ENCODE assay signal across 21 cellular contexts in the genomic region with DNA sequence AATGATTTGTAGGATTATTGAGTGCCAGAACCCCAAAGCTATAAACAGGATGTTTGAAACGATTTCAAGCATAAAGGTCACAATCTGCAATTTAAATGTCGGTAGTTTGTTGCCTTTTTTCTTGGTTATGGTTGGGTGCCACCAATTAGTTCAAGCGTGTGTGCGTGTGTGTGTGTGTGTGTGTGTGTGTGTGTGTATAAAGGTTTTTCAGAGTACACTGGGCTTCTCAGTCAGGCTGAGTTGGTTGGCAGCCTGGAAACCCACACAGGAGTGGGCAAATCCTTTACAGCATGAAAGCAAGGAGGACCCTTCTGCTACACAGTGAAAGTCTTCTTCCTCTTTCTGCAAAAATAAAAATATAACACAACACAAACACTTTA. TPM values are rescaled to one million over a fixed set of nuclear protein-coding genes. Genes with fewer than 3 reads are reported as not detected.
A peak's percentile ranks its signal among the peaks of the same experiment; 100 is the strongest.
DNase-seq lines count a peak whose midpoint lies in the region; ATAC-seq, FAIRE-seq and TF ChIP-seq lines count a peak whose summit lies in the region.
"Had no signal": no experiment of that assay in that cellular context is flagged by ENCODE, and none has a peak within 500 bp of the region (broad histone marks: within the 10 kb centered on the region; RNA-seq: fewer than 3 reads in every experiment).

No MANE protein-coding gene starts in this region.

- DNase-seq in GM23338 (ENCODE audit: low spot score) (no peak), K562 (ENCODE audit: extremely low read depth in 1 of 4, low spot score in 3 of 4) (no peak), thyroid gland (peak; percentile 56 to 76), NCI-H1417 treated with DMSO at 0.1 percent for 48 hours (lab: John Stamatoyannopoulos, UW) (no peak), medulla oblongata (ENCODE audit: extremely low spot score) (no peak)
- DNase-seq: BE2C, EL, GF-D8, H9, KG1, NCI-H1092 treated with DMSO at 0.1 percent for 48 hours, NCI-H146, NCI-H2029, Right ventricle myocardium superior had no signal

- no peak for TF ChIP-seq RAD21 in K562 (CRISPR knock-in tag; conservative IDR thresholded peaks at IDR 0.05 in 1 of 2, IDR thresholded peaks at IDR 0.05 in 1 of 2)

- no peak for TF ChIP-seq CTCF in GM23338 (conservative IDR thresholded peaks at IDR 0.05; ENCODE audit: low read depth in 2 of 2)
- TF ChIP-seq CTCF in K562 (IDR thresholded peaks at IDR 0.05 in 2 of 3, conservative IDR thresholded peaks at IDR 0.05 in 1 of 3; ENCODE audit: insufficient read depth in 2 of 3, low read depth in 1 of 3, low read length in 3 of 3), result no peak
- TF ChIP-seq CTCF in nephron (IDR thresholded peaks at IDR 0.05; ENCODE audit: unreplicated experiment in 3 of 3), result no peak
- TF ChIP-seq CTCF in thyroid gland (IDR thresholded peaks at IDR 0.05), result no peak

- H3K27me3 Mint-ChIP-seq in GM23338 (ENCODE audit: insufficient read depth, low read depth, poor library complexity), result peaks cover 6% of the 10 kb centered on the region
- peaks cover 11% of the 10 kb centered on the region for H3K27me3 Mint-ChIP-seq in nephron (ENCODE audit: low read depth)

- H3K4me2 ChIP-seq in GM23338 (peak overlapping the region; percentile 46), K562 (ENCODE audit: insufficient read depth, low read length) (no peak overlapping the region)

- H3K36me3 Mint-ChIP-seq in GM23338 (ENCODE audit: low read depth) (no peaks in the 10 kb centered on the region), nephron (ENCODE audit: low read depth) (no peaks in the 10 kb centered on the region)

- H3K79me2 ChIP-seq in GM23338 (replicated peaks; ENCODE audit: insufficient read depth) (no peaks in the 10 kb centered on the region), K562 (ENCODE audit: control insufficient read depth, insufficient read depth, low read length) (no peaks in the 10 kb centered on the region)

- no peak for TF ChIP-seq POLR2A in K562 (conservative IDR thresholded peaks at IDR 0.05)
- no peak for TF ChIP-seq POLR2A in thyroid gland (IDR thresholded peaks at IDR 0.05)

- H3K27me3 ChIP-seq in GM23338 (ENCODE audit: insufficient read depth) (no peaks in the 10 kb centered on the region), K562 (ENCODE audit: control insufficient read depth in 2 of 2, insufficient read depth in 2 of 2, low read length in 2 of 2) (no peaks in the 10 kb centered on the region), thyroid gland (no peaks in the 10 kb centered on the region)
- H3K27me3 ChIP-seq: BE2C had no signal

- POLR2A ChIA-PET in K562 (lab: Yijun Ruan, JAX), result interaction anchor here (0.7 kb wide), 2 partner anchors 54 to 104 kb away, joined by 3 read pairs; no protein-coding TSS in a partner anchor

- H3K4me1 Mint-ChIP-seq in GM23338 (peaks cover 51% of the 10 kb centered on the region), nephron (peaks cover 29% of the 10 kb centered on the region)

- H3K4me1 ChIP-seq in GM23338 (ENCODE audit: insufficient read depth) (peaks cover 36% of the 10 kb centered on the region), K562 (replicated peaks in 1 of 2; ENCODE audit: control insufficient read depth in 2 of 2, insufficient read depth in 2 of 2, low read length in 2 of 2) (peaks cover 22 to 51% of the 10 kb centered on the region in 2 experiments), thyroid gland (peaks cover 58 to 65% of the 10 kb centered on the region in 2 donors)

- no peaks in the 10 kb centered on the region for H3K9me1 ChIP-seq in K562 (ENCODE audit: control insufficient read depth, insufficient read depth, low read length)

- no peaks in the 10 kb centered on the region for H3K9me3 Mint-ChIP-seq in GM23338
- no peaks in the 10 kb centered on the region for H3K9me3 Mint-ChIP-seq in nephron
- H3K9me3 Mint-ChIP-seq: H9 had no signal

- in situ Hi-C loops in K562 (cut with MboI), result no loop called here

- TF ChIP-seq EP300 in K562 (IDR thresholded peaks at IDR 0.05; ENCODE audit: low read length), result no peak

- H3K9me3 ChIP-seq in K562 (replicated peaks; ENCODE audit: control insufficient read depth, insufficient read depth, low read depth, low read length) (no peaks in the 10 kb centered on the region), thyroid gland (no peaks in the 10 kb centered on the region)
- H3K9me3 ChIP-seq: BE2C had no signal

- FAIRE-seq in K562 (lab: Jason Lieb, UNC), result no peak
- FAIRE-seq: A204.1, HepG2 had no signal

- H3K4me3 ChIP-seq in GM23338 (no peak overlapping the region), K562 (no peak overlapping the region), thyroid gland (replicated peaks in 1 of 3) (no peak overlapping the region)

- no peak overlapping the region for H3K27ac Mint-ChIP-seq in GM23338
- peak overlapping the region; percentile 50 to 69 (median 61) for H3K27ac Mint-ChIP-seq in nephron

- H3K36me3 ChIP-seq in GM23338 (ENCODE audit: insufficient read depth), result no peaks in the 10 kb centered on the region
- H3K36me3 ChIP-seq in K562 (ENCODE audit: control insufficient read depth, insufficient read depth, low read length), result no peaks in the 10 kb centered on the region
- no peaks in the 10 kb centered on the region for H3K36me3 ChIP-seq in thyroid gland
- H3K36me3 ChIP-seq: BE2C had no signal

- no peak overlapping the region for H3K9ac ChIP-seq in K562 (ENCODE audit: insufficient read depth in 1 of 2, low read depth in 2 of 2, low read length in 2 of 2)

- H3K9me2 ChIP-seq in GM23338 (ENCODE audit: insufficient read depth), result 0 out of 2 replicates have a peak, but pooled peaks cover 11% of the 10 kb centered on the region

- no peak overlapping the region for H2AFZ ChIP-seq in GM23338
- peak overlapping the region; percentile 40; the same call in 1 of the 2 replicates for H2AFZ ChIP-seq in K562 (ENCODE audit: low read depth, low read length)

- ATAC-seq in GM23338 (no peak), K562 (no peak), GM21717 (IDR thresholded peaks at IDR 0.05; ENCODE audit: unreplicated experiment) (no peak)
- ATAC-seq: HepG2 had no signal

- H3F3A ChIP-seq in GM23338 (replicated peaks; ENCODE audit: low read depth), result no peaks in the 10 kb centered on the region; the same call in 1 of the 2 replicates

- H3K4me3 Mint-ChIP-seq in GM23338, result no peak overlapping the region
- H3K4me3 Mint-ChIP-seq in nephron, result no peak overlapping the region

- intact Hi-C loops in K562 (cut with micrococcal nuclease), result no loop called here
- intact Hi-C loops in thyroid gland (cut with DNase I), result no loop called here

- WGBS in K562 (ENCODE audit: insufficient coverage, low coverage, missing lambda C conversion rate), result 59% methylated on average over 4 of the region's 4 CpGs
- WGBS in thyroid gland, 2 donors, result 18 to 23% methylated on average over 4 of the region's 4 CpGs

- no TSS peak for BruUV-seq in K562 (replicated peaks; lab: Mats Ljungman, UMichigan)

- CTCF ChIA-PET in K562 (lab: Yijun Ruan, JAX; ENCODE audit: low intra/inter-chr PET ratio), result no interaction called here

- no peaks in the 10 kb centered on the region for H4K20me1 ChIP-seq in GM23338 (replicated peaks; ENCODE audit: insufficient read depth)
- H4K20me1 ChIP-seq in K562 (replicated peaks; ENCODE audit: control insufficient read depth, insufficient read depth, low read length), result no peaks in the 10 kb centered on the region

- no peak overlapping the region for H3K27ac ChIP-seq in GM23338 (ENCODE audit: low read depth)
- peak overlapping the region; percentile 13; the same call in 1 of the 3 replicates for H3K27ac ChIP-seq in K562 (ENCODE audit: extremely low read depth, low read depth, low read length)
- H3K27ac ChIP-seq in thyroid gland, result peak overlapping the region; percentile 60 to 96 (median 87)
- H3K27ac ChIP-seq: HL-60 had no signal

TF ChIP-seq in GM23338, 12 proteins besides CTCF, POLR2A, EP300 and RAD21 (continues in another document):
- no peak for TF ChIP-seq POLR2AphosphoS5 (IDR thresholded peaks at IDR 0.05; ENCODE audit: low read depth)
- no peak for TF ChIP-seq CREB1 (CRISPR knock-in tag; IDR thresholded peaks at IDR 0.05; ENCODE audit: low read depth)
- TF ChIP-seq STAT1 (IDR thresholded peaks at IDR 0.05; ENCODE audit: unreplicated experiment), result no peak
- no peak for TF ChIP-seq NANOG (IDR thresholded peaks at IDR 0.05; ENCODE audit: borderline replicate concordance)
- no peak for TF ChIP-seq JUNB (IDR thresholded peaks at IDR 0.05; ENCODE audit: unreplicated experiment)
- no peak for TF ChIP-seq EZH2 (IDR thresholded peaks at IDR 0.05; ENCODE audit: low read depth, unreplicated experiment)

TF ChIP-seq in K562, 482 proteins besides CTCF, POLR2A, EP300 and RAD21 (continues in another document):
- TF ChIP-seq HES1 (IDR thresholded peaks at IDR 0.05; ENCODE audit: low read depth) (no peak), IFI16 (CRISPR knock-in tag; IDR thresholded peaks at IDR 0.05) (no peak)

RNA-seq across cellular contexts. Expression of gene WSCD2, which starts 13.4 kb away (rescaled TPM):
- 0.58 and 3.1 TPM in 2 replicates for total RNA-seq in GM23338 (2014; rRNA removed; shearing (Covaris generic))
- polyA plus RNA-seq in GM23338 (2016; fragmentation: Nextera tagmentation; extraction: Ambion mirVana) (0.66 and 1.6 TPM in 2 replicates), K562 (2011; rRNA removed) (0.88 and 0.91 TPM in 2 replicates), K562 (2014; fragmentation: Illumina TruSeq; extraction: Trizol) (2.8 and 5.2 TPM in 2 replicates), K562 (2014; fragmentation: Nextera tagmentation; extraction: Ambion mirVana) (under 1 TPM; 0.72 to 0.89 TPM), K562 (2014; rRNA removed) (4.1 and 6.0 TPM in 2 replicates)
- 0.65 and 4.6 TPM in 2 replicates for total RNA-seq in K562 (2011; cell fraction: chromatin; rRNA removed; ENCODE audit: low replicate concordance)
- 0.33 and 1.8 TPM in 2 replicates for total RNA-seq in K562 (2011; cell fraction: nucleolus; rRNA removed)
- total RNA-seq in K562 (2011; cell fraction: nucleoplasm; rRNA removed), result 2.8 and 3.4 TPM in 2 replicates
- total RNA-seq in K562 (2014; rRNA removed) (4.0 and 4.9 TPM in 2 replicates), K562 (2014; rRNA removed; fragmentation: Illumina TruSeq; extraction: Trizol) (3.0 TPM in 2 replicates), K562 (2015; rRNA removed; fragmentation: Illumina TruSeq; extraction: Trizol) (13.9 and 14.1 TPM in 2 replicates), K562 (2021) (4.0 and 5.0 TPM in 2 replicates), thyroid gland (100 to 1,000 TPM in 1 of 4 donors, 10 to 100 TPM in 3; 35.5 to 117 (median 81.4) TPM)
- 0.15 and 0.38 TPM in 2 replicates for polyA plus RNA-seq in K562 (2011; cell fraction: cytosol; rRNA removed)
- polyA plus RNA-seq in K562 (2011; cell fraction: nucleus; rRNA removed), result 0.50 and 1.4 TPM in 2 replicates
- polyA plus RNA-seq in K562 (2012), result 9.3 and 12.5 TPM in 2 replicates
- polyA minus RNA-seq in K562 (2011; rRNA and poly(A)+ RNA removed), result 0.11 and 0.57 TPM in 2 replicates
- polyA minus RNA-seq in K562 (2011; cell fraction: cytosol; rRNA and poly(A)+ RNA removed), result 1.2 TPM in 1 of 2 replicates, not detected in the other
- polyA minus RNA-seq in K562 (2011; cell fraction: nucleus; rRNA and poly(A)+ RNA removed), result 0.67 and 3.7 TPM in 2 replicates
- total RNA-seq: HepG2, HT-29, SK-MEL-5 had no signal
- polyA plus RNA-seq: HepG2 had no signal

Comparison
In these comparisons a context has a peak if more than half of its experiments do, and no peak if none do; other contexts are left out.
1. DNase-seq: peak in thyroid gland (2 of 2); none in GM23338 (single experiment), K562 (0 of 4), NCI-H1417 treated with DMSO at 0.1 percent for 48 hours (single experiment) and medulla oblongata (single experiment).